ENCODE assay signal across 8 cellular contexts in the genomic region with DNA sequence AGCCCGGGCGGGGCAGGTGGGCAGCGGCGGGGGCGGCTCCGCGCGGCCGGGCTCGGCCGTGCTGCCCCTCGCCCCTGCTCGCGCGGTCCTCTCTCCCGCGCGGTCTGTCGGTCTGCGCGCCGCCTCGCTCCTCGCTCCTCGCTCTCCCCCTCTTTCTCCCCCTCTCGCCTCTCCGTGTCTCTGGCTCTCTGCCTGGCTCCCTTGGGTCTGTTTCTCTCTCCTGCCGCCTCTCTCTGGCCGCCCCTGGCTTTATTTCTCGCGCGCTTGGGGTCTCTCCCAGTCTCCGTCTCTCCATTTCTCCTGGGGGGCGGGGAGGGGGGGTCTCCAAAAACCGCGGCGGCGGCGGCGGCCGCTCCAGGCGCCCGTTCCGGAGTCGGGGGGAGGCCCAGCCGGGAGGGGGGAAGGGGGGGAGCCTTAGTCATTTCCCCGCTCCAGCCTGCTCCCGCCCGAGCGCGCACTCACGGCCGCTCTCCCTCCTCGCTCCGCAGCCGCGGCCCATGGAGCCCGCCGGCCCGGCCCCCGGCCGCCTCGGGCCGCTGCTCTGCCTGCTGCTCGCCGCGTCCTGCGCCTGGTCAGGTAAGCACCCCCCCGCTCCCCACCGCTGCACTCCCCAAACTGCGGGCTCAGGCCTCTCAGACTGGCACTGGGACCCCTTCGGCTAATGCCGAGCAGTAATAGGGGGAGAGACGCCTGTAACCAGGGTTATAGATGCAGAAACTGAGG. TPM values are rescaled to one million over a fixed set of nuclear protein-coding genes. Genes with fewer than 3 reads are reported as not detected.
DNase-seq lines count a peak whose midpoint lies in the region; ATAC-seq, FAIRE-seq and TF ChIP-seq lines count a peak whose summit lies in the region.

Gene SIRPA, plus strand, starts transcription at position 457 of the 723 bp plus-strand sequence. Its CDS starts 41 bp downstream, at position 498.

- peaks cover 50% of the 10 kb centered on the region for H3K4me1 ChIP-seq in OCI-LY3 (ENCODE audit: low read length)
- H3K4me1 ChIP-seq in sigmoid colon, result peaks cover 0 to 68% (median 58%) of the 10 kb centered on the region in 4 donors

- H3K27me3 Mint-ChIP-seq in chondrocyte (ENCODE audit: low read depth) (no peaks in the 10 kb centered on the region), immature natural killer cell (ENCODE audit: low read depth in 3 of 3) (peaks cover 2 to 19% (median 10%) of the 10 kb centered on the region in 3 donors)

- H3K9ac ChIP-seq in OCI-LY3 (ENCODE audit: low read length), result peak within 1 kb of the TSS; percentile 91

- H3K4me3 Mint-ChIP-seq in chondrocyte (ENCODE audit: unreplicated experiment) (peak within 1 kb of the TSS; percentile 87), immature natural killer cell (peak within 1 kb of the TSS in 3 of 5 donors; percentile 18 to 52 (median 41))

- H3K79me2 ChIP-seq in OCI-LY3 (ENCODE audit: low read length), result peaks cover 70% of the 10 kb centered on the region

- H3K36me3 ChIP-seq in OCI-LY3 (replicated peaks; ENCODE audit: low read depth, low read length), result no peaks in the 10 kb centered on the region
- peaks cover 0 to 7% (median 0%) of the 10 kb centered on the region in 4 donors for H3K36me3 ChIP-seq in sigmoid colon

- H3K4me2 ChIP-seq in OCI-LY3 (ENCODE audit: low read length), result peak within 1 kb of the TSS; percentile 95

- no peak for FAIRE-seq in GM12892 (lab: Jason Lieb, UNC)

- ATAC-seq in GM21526 (IDR thresholded peaks at IDR 0.05; ENCODE audit: low FRiP score, unreplicated experiment) (no peak), HG03378 (IDR thresholded peaks at IDR 0.05; ENCODE audit: unreplicated experiment) (no peak)

- peaks cover 45% of the 10 kb centered on the region for H3K4me1 Mint-ChIP-seq in chondrocyte (ENCODE audit: low read depth)
- H3K4me1 Mint-ChIP-seq in immature natural killer cell, result peaks cover 0 to 4% of the 10 kb centered on the region in 2 donors

- TF ChIP-seq CTCF in AG10803 (conservative IDR thresholded peaks at IDR 0.05; ENCODE audit: low read length) (no peak), OCI-LY3 (IDR thresholded peaks at IDR 0.05; ENCODE audit: low read depth, low read length) (no peak), chondrocyte (IDR thresholded peaks at IDR 0.05) (no peak), sigmoid colon (IDR thresholded peaks at IDR 0.05) (no peak)

- H3K4me3 ChIP-seq in AG10803 (ENCODE audit: low read length), result peak within 1 kb of the TSS; percentile 88
- H3K4me3 ChIP-seq in OCI-LY3 (ENCODE audit: low read length), result peak within 1 kb of the TSS; percentile 83
- peak within 1 kb of the TSS; percentile 72 to 87 (median 76) for H3K4me3 ChIP-seq in sigmoid colon

- no peaks in the 10 kb centered on the region for H3K9me3 ChIP-seq in OCI-LY3 (ENCODE audit: insufficient read depth, low read length)
- no peaks in the 10 kb centered on the region for H3K9me3 ChIP-seq in sigmoid colon

- peak within 1 kb of the TSS; percentile 88 for H3K27ac ChIP-seq in OCI-LY3 (ENCODE audit: low read length)
- peak within 1 kb of the TSS; percentile 93 to 94 (median 94) for H3K27ac ChIP-seq in sigmoid colon

- no peaks in the 10 kb centered on the region for H3K27me3 ChIP-seq in OCI-LY3 (ENCODE audit: low read depth, low read length)
- H3K27me3 ChIP-seq in sigmoid colon, result no peaks in the 10 kb centered on the region

- DNase-seq in AG10803 (ENCODE audit: low read depth), result peak; percentile 69
- peak; percentile 57 for DNase-seq in GM12892 (ENCODE audit: insufficient read length)
- no peak for DNase-seq in chondrocyte (ENCODE audit: low spot score)
- no peak for DNase-seq in immature natural killer cell
- peak; percentile 88 for DNase-seq in sigmoid colon

- TF ChIP-seq POLR2A in GM12892 (IDR thresholded peaks at IDR 0.05; ENCODE audit: low read depth, low read length) (no peak), sigmoid colon (IDR thresholded peaks at IDR 0.05) (no peak)

- no peak for TF ChIP-seq EP300 in sigmoid colon (IDR thresholded peaks at IDR 0.05)

- no peak within 1 kb of the TSS; the same call in 1 of the 2 replicates for H2AFZ ChIP-seq in OCI-LY3 (ENCODE audit: low read depth, low read length)

- WGBS in sigmoid colon, 2 donors, result 1% methylated on average over 74 of the region's 74 CpGs

- no peaks in the 10 kb centered on the region for H3K36me3 Mint-ChIP-seq in chondrocyte (ENCODE audit: low read depth)
- no peaks in the 10 kb centered on the region for H3K36me3 Mint-ChIP-seq in immature natural killer cell

- H3K9me3 Mint-ChIP-seq in chondrocyte (ENCODE audit: low read depth), result no peaks in the 10 kb centered on the region
- no peaks in the 10 kb centered on the region for H3K9me3 Mint-ChIP-seq in immature natural killer cell

- H3K27ac Mint-ChIP-seq in chondrocyte (ENCODE audit: unreplicated experiment) (peak within 1 kb of the TSS; percentile 81), immature natural killer cell (no peak within 1 kb of the TSS)

- intact Hi-C loops in sigmoid colon (cut with DNase I), result loop anchor here (2.0 to 10.0 kb wide), 6 partner anchors 40 to 980 kb away; partner anchors contain the start of genes PTPRA, SNPH and STK35

- H4K20me1 ChIP-seq in OCI-LY3 (ENCODE audit: insufficient read depth, low read length), result no peaks in the 10 kb centered on the region

RNA-seq across cellular contexts. Expression of gene SIRPA, which starts in this region (rescaled TPM):
- 4.3 TPM for polyA plus RNA-seq in GM12892 (2012; ENCODE audit: missing spikeins)
- total RNA-seq in chondrocyte, result 16.2 to 25.6 TPM (median 24.9 TPM) in 3 replicates
- under 1 TPM in 2 of 3 donors, not detected in 1; 0.29 to 0.39 TPM for polyA plus RNA-seq in immature natural killer cell
- 10 to 100 TPM; 16.3 to 25.5 (median 21.5) TPM for total RNA-seq in sigmoid colon
- polyA plus RNA-seq in sigmoid colon, result 10 to 100 TPM in 2 of 3 donors, 1 to 10 TPM in 1; 8.4 to 14.3 (median 12.5) TPM

Comparison
In these comparisons a context has a peak if more than half of its experiments do, and no peak if none do; other contexts are left out.
1. RNA of gene SIRPA (polyA plus RNA-seq): 8.4 to 14.3 TPM in sigmoid colon; 0.29 to 0.39 TPM in immature natural killer cell; every median in the first group is over 4 times any median in the second.
2. DNase-seq: peak in AG10803 (single experiment), GM12892 (single experiment) and sigmoid colon (single experiment); none in chondrocyte (single experiment) and immature natural killer cell (0 of 3).
3. Peak in every context shown above with its lines, with median percentiles within 50 percentile points of each other: H3K4me3 ChIP-seq.